In genomic region chr12:53586745-53587144, GRCh38 we compare ENCODE assay signal across 2 cellular contexts.
TF ChIP-seq lines count a peak whose summit lies in the region.

No MANE protein-coding gene starts in this region.

TF ChIP-seq in IMR-90, 13 proteins besides CTCF, POLR2A, EP300 and RAD21:
- TF ChIP-seq MAZ (IDR thresholded peaks at IDR 0.05; ENCODE audit: borderline replicate concordance, low read depth, low read length) (no peak), RFX5 (IDR thresholded peaks at IDR 0.05; ENCODE audit: low read depth, low read length) (no peak), MXI1 (IDR thresholded peaks at IDR 0.05; ENCODE audit: borderline replicate concordance, low read depth, low read length) (no peak), MAFK (IDR thresholded peaks at IDR 0.05; ENCODE audit: low read depth, low read length) (no peak), FOS (IDR thresholded peaks at IDR 0.05; ENCODE audit: low read depth, low read length) (no peak), CEBPB (IDR thresholded peaks at IDR 0.05; ENCODE audit: low read depth, low read length) (no peak), ELK1 (IDR thresholded peaks at IDR 0.05; ENCODE audit: borderline replicate concordance, low read depth, low read length) (no peak), CHD1 (IDR thresholded peaks at IDR 0.05; ENCODE audit: low read depth, low read length) (no peak), BHLHE40 (IDR thresholded peaks at IDR 0.05; ENCODE audit: low read depth, low read length) (no peak)

TF ChIP-seq in neural cell, 6 proteins besides CTCF, POLR2A, EP300 and RAD21:
- no peak for TF ChIP-seq EZH2 (IDR thresholded peaks at IDR 0.05; ENCODE audit: borderline replicate concordance, insufficient read depth, low read length, poor library complexity, severe bottlenecking)
- TF ChIP-seq REST (IDR thresholded peaks at IDR 0.05; ENCODE audit: borderline replicate concordance) = no peak
- TF ChIP-seq POLR2AphosphoS5 (IDR thresholded peaks at IDR 0.05) = no peak
- no peak for TF ChIP-seq MXI1 (conservative IDR thresholded peaks at IDR 0.05; ENCODE audit: poor library complexity, severe bottlenecking)
- no peak for TF ChIP-seq TAF1 (IDR thresholded peaks at IDR 0.05; ENCODE audit: low read depth)
- no peak for TF ChIP-seq SMC3 (conservative IDR thresholded peaks at IDR 0.05; ENCODE audit: poor library complexity)
